ENCODE assay signal across 1 cellular context in genomic region chr3:46208167-46208704, GRCh38.
A peak's percentile ranks its signal among the peaks of the same experiment; 100 is the strongest.
TF ChIP-seq lines count a peak whose summit lies in the region.

Gene CCR1 (minus strand): TSS chr3:46208313. CDS start chr3:46204313, 4,000 bp downstream.

TF ChIP-seq in GM12878, 131 proteins besides CTCF, POLR2A, EP300 and RAD21 (continued from another document and continues in another):
- peak; percentile 45 for TF ChIP-seq E4F1 (IDR thresholded peaks at IDR 0.05; ENCODE audit: borderline replicate concordance, partially characterized antibody)
- TF ChIP-seq NR2C2 (IDR thresholded peaks at IDR 0.05; ENCODE audit: borderline replicate concordance, control insufficient read depth, insufficient read length, low read depth): no peak
- TF ChIP-seq RELA (IDR thresholded peaks at IDR 0.05; ENCODE audit: borderline replicate concordance, partially characterized antibody): no peak
- peak; percentile 75 for TF ChIP-seq MEF2B (IDR thresholded peaks at IDR 0.05; ENCODE audit: partially characterized antibody, poor library complexity, severe bottlenecking)
- TF ChIP-seq ZNF274 (IDR thresholded peaks at IDR 0.05; ENCODE audit: insufficient read depth, insufficient read length): no peak
- TF ChIP-seq MXI1 (IDR thresholded peaks at IDR 0.05; ENCODE audit: low read depth, low read length): 0 out of 2 replicates have a peak, but pooled peaks have one; percentile 27
- peak; percentile 89 for TF ChIP-seq RELB (IDR thresholded peaks at IDR 0.05; ENCODE audit: low read depth)
- TF ChIP-seq WRNIP1 (IDR thresholded peaks at IDR 0.05; ENCODE audit: borderline replicate concordance, low read depth, low read length): no peak
- TF ChIP-seq CBX3 (IDR thresholded peaks at IDR 0.05; ENCODE audit: borderline replicate concordance, low read depth): no peak
- no peak for TF ChIP-seq SIN3A (IDR thresholded peaks at IDR 0.05; ENCODE audit: low read depth, low read length)
- TF ChIP-seq SRF (IDR thresholded peaks at IDR 0.05; ENCODE audit: low read depth in 2 of 2, low read length in 2 of 2): peak in 1 of 2 experiments; percentile 11; a peak in 1 of 4 replicates
- peak; percentile 86 for TF ChIP-seq GATAD2B (conservative IDR thresholded peaks at IDR 0.05; ENCODE audit: low read depth)
- peak; percentile 94 for TF ChIP-seq CBFB (IDR thresholded peaks at IDR 0.05; ENCODE audit: low read depth)
- peak; percentile 78 for TF ChIP-seq YY1 (IDR thresholded peaks at IDR 0.05; ENCODE audit: low read depth, low read length)
- no peak for TF ChIP-seq BCL3 (IDR thresholded peaks at IDR 0.05; ENCODE audit: borderline replicate concordance, insufficient read depth, low read depth, low read length, poor library complexity, severe bottlenecking)
- TF ChIP-seq MTA3 (IDR thresholded peaks at IDR 0.05; ENCODE audit: borderline replicate concordance, low read length): peak; percentile 79; the same call in 1 of the 2 replicates
- no peak for TF ChIP-seq REST (IDR thresholded peaks at IDR 0.05; ENCODE audit: low read depth, low read length)
- peak; percentile 78 for TF ChIP-seq NFIC (IDR thresholded peaks at IDR 0.05; ENCODE audit: low read depth, low read length)
- TF ChIP-seq BCL11A (IDR thresholded peaks at IDR 0.05; ENCODE audit: low read depth, low read length): peak; percentile 77
- no peak for TF ChIP-seq SIX5 (IDR thresholded peaks at IDR 0.05; ENCODE audit: low read depth, low read length, severe bottlenecking)
- no peak for TF ChIP-seq NFYA (IDR thresholded peaks at IDR 0.05; ENCODE audit: borderline replicate concordance, low read depth, low read length)
- peak; percentile 21; the same call in 1 of the 2 replicates for TF ChIP-seq BMI1 (IDR thresholded peaks at IDR 0.05; ENCODE audit: borderline replicate concordance)
- 0 out of 2 replicates have a peak, but pooled peaks have one; percentile 61 for TF ChIP-seq RCOR1 (conservative IDR thresholded peaks at IDR 0.05; ENCODE audit: low read depth, low read length)
- no peak; the same call in 1 of the 2 replicates for TF ChIP-seq ZNF24 (IDR thresholded peaks at IDR 0.05)
- TF ChIP-seq NRF1 (conservative IDR thresholded peaks at IDR 0.05; ENCODE audit: low read depth, low read length): no peak
- no peak for TF ChIP-seq SMAD5 (IDR thresholded peaks at IDR 0.05; ENCODE audit: low read depth)
- no peak for TF ChIP-seq NFXL1 (IDR thresholded peaks at IDR 0.05; ENCODE audit: borderline replicate concordance)
- TF ChIP-seq PAX8 (IDR thresholded peaks at IDR 0.05): no peak
- peak; percentile 71; the same call in 1 of the 2 replicates for TF ChIP-seq SMC3 (IDR thresholded peaks at IDR 0.05; ENCODE audit: borderline replicate concordance, low read length)
- TF ChIP-seq YBX1 (IDR thresholded peaks at IDR 0.05): no peak
- no peak for TF ChIP-seq GABPA (IDR thresholded peaks at IDR 0.05; ENCODE audit: low read depth)
- TF ChIP-seq SREBF1 (IDR thresholded peaks at IDR 0.05; ENCODE audit: low read length): no peak
- no peak for TF ChIP-seq ESRRA (IDR thresholded peaks at IDR 0.05; ENCODE audit: low read length)
- peak; percentile 69 for TF ChIP-seq JUNB (IDR thresholded peaks at IDR 0.05)
- TF ChIP-seq POLR2AphosphoS5 (IDR thresholded peaks at IDR 0.05; ENCODE audit: low read length): no peak
- TF ChIP-seq PBX3 (IDR thresholded peaks at IDR 0.05; ENCODE audit: insufficient replicate concordance, low read depth, low read length): no peak
- TF ChIP-seq ETV6 (conservative IDR thresholded peaks at IDR 0.05 in 1 of 2, IDR thresholded peaks at IDR 0.05 in 1 of 2; ENCODE audit: borderline replicate concordance in 1 of 2, low read depth in 1 of 2): peak; percentile 94 to 99
- no peak for TF ChIP-seq SMARCA5 (IDR thresholded peaks at IDR 0.05)
- TF ChIP-seq DPF2 (IDR thresholded peaks at IDR 0.05): peak; percentile 92
- TF ChIP-seq FOS (IDR thresholded peaks at IDR 0.05; ENCODE audit: borderline replicate concordance, extremely low read depth, insufficient read length): no peak
- TF ChIP-seq FOXM1 (IDR thresholded peaks at IDR 0.05; ENCODE audit: low read depth, low read length): peak; percentile 85
- no peak for TF ChIP-seq NKRF (conservative IDR thresholded peaks at IDR 0.05)
- no peak for TF ChIP-seq TBL1XR1 (IDR thresholded peaks at IDR 0.05; ENCODE audit: low read depth, low read length)
- TF ChIP-seq ZNF207 (IDR thresholded peaks at IDR 0.05; ENCODE audit: borderline replicate concordance): no peak
- TF ChIP-seq MTA2 (IDR thresholded peaks at IDR 0.05; ENCODE audit: low read depth): peak; percentile 81
- TF ChIP-seq CEBPB (IDR thresholded peaks at IDR 0.05; ENCODE audit: borderline replicate concordance in 1 of 2, low read depth in 2 of 2, low read length in 2 of 2): no peak
- no peak for TF ChIP-seq STAT3 (IDR thresholded peaks at IDR 0.05; ENCODE audit: low read depth, low read length)
- peak; percentile 55; the same call in 1 of the 2 replicates for TF ChIP-seq PAX5 (IDR thresholded peaks at IDR 0.05; ENCODE audit: borderline replicate concordance, low read depth, low read length)
- no peak for TF ChIP-seq ZZZ3 (IDR thresholded peaks at IDR 0.05; ENCODE audit: control insufficient read depth, insufficient read length, low read depth)
- no peak; the same call in 1 of the 2 replicates for TF ChIP-seq TCF7 (IDR thresholded peaks at IDR 0.05; ENCODE audit: borderline replicate concordance)
- TF ChIP-seq TARDBP (IDR thresholded peaks at IDR 0.05; ENCODE audit: borderline replicate concordance): 0 out of 2 replicates have a peak, but pooled peaks have one; percentile 57
- 0 out of 2 replicates have a peak, but pooled peaks have one; percentile 81 for TF ChIP-seq CBX5 (IDR thresholded peaks at IDR 0.05; ENCODE audit: low read depth)
- TF ChIP-seq RUNX3 (IDR thresholded peaks at IDR 0.05; ENCODE audit: low read length): peak; percentile 98
- TF ChIP-seq POU2F2 (IDR thresholded peaks at IDR 0.05; ENCODE audit: borderline replicate concordance, low read depth, low read length): peak; percentile 60; the same call in 1 of the 3 replicates
- no peak for TF ChIP-seq HDAC2 (IDR thresholded peaks at IDR 0.05)
- TF ChIP-seq CREB1 (IDR thresholded peaks at IDR 0.05; ENCODE audit: low read depth): peak; percentile 62
- TF ChIP-seq ZNF217 (IDR thresholded peaks at IDR 0.05): peak; percentile 46; the same call in 1 of the 2 replicates
- TF ChIP-seq CHD2 (IDR thresholded peaks at IDR 0.05; ENCODE audit: borderline replicate concordance, low read depth, low read length): peak; percentile 51; the same call in 1 of the 2 replicates
- TF ChIP-seq EZH2 (IDR thresholded peaks at IDR 0.05; ENCODE audit: borderline replicate concordance, control insufficient read depth, low read depth, low read length): no peak
- TF ChIP-seq STAT1 (conservative IDR thresholded peaks at IDR 0.05): no peak
- no peak for TF ChIP-seq ZNF622 (IDR thresholded peaks at IDR 0.05)
- no peak for TF ChIP-seq MAX (IDR thresholded peaks at IDR 0.05; ENCODE audit: low read depth, low read length)
- peak; percentile 95 to 96 for TF ChIP-seq IKZF2 (IDR thresholded peaks at IDR 0.05)
